In genomic region chr3:150271578-150271930, GRCh38 we compare ENCODE assay signal across 28 cellular contexts.
"Had no signal": no experiment of that assay in that cellular context is flagged by ENCODE, and none has a peak within 500 bp of the region (broad histone marks: within the 10 kb centered on the region; RNA-seq: fewer than 3 reads in every experiment).

No MANE protein-coding gene starts in this region.

- H3K4me1 ChIP-seq: foreskin keratinocyte, gastroesophageal sphincter, heart left ventricle, left lung, tibial nerve, upper lobe of right lung, uterus had no signal

- H3K27ac Mint-ChIP-seq: effector memory CD8-positive, alpha-beta T cell; natural killer cell; progenitor cell of endocrine pancreas; stimulated activated naive B cell treated with anti-CD40 and anti-IgM and Interleukin-4, amounts not matched to agents 10 μg/mL and 1 μg/mL and 100 μg/mL, for 72 hours; stimulated activated naive CD8-positive, alpha-beta T cell treated with anti-CD3 and anti-CD28 coated beads, Interleukin-15, Interleukin-2, amounts not matched to agents 100 ng/mL and 50 ng/mL, for 24 hours had no signal

- H3K27me3 Mint-ChIP-seq: progenitor cell of endocrine pancreas; stimulated activated naive B cell treated with anti-CD40 and anti-IgM and Interleukin-4, amounts not matched to agents 10 μg/mL and 1 μg/mL and 100 μg/mL, for 72 hours; stimulated activated naive CD8-positive, alpha-beta T cell treated with anti-CD3 and anti-CD28 coated beads, Interleukin-15, Interleukin-2, amounts not matched to agents 100 ng/mL and 50 ng/mL, for 24 hours had no signal

- FAIRE-seq: endometrium, islet of Langerhans, small intestine had no signal

- H3K36me3 Mint-ChIP-seq: natural killer cell had no signal

- H3K27ac ChIP-seq: coronary artery, foreskin keratinocyte, gastroesophageal sphincter, heart left ventricle, left lung, neutrophil, parathyroid adenoma, right lobe of liver, thoracic aorta, tibial nerve, upper lobe of right lung, uterus had no signal

- H3K27me3 ChIP-seq: foreskin keratinocyte, gastroesophageal sphincter, heart left ventricle, left lung, neutrophil, right lobe of liver, tibial nerve, upper lobe of right lung, uterus had no signal

- H3K79me2 ChIP-seq: parathyroid adenoma had no signal

- H3K4me1 Mint-ChIP-seq: natural killer cell had no signal

- H3K4me3 Mint-ChIP-seq: effector memory CD8-positive, alpha-beta T cell; natural killer cell; neural crest cell; stimulated activated naive B cell treated with anti-CD40 and anti-IgM and Interleukin-4, amounts not matched to agents 10 μg/mL and 1 μg/mL and 100 μg/mL, for 72 hours; stimulated activated naive CD8-positive, alpha-beta T cell treated with anti-CD3 and anti-CD28 coated beads, Interleukin-15, Interleukin-2, amounts not matched to agents 100 ng/mL and 50 ng/mL, for 24 hours had no signal

- H3K9me3 Mint-ChIP-seq: effector memory CD8-positive, alpha-beta T cell; natural killer cell; neural crest cell; stimulated activated naive CD8-positive, alpha-beta T cell treated with anti-CD3 and anti-CD28 coated beads, Interleukin-15, Interleukin-2, amounts not matched to agents 100 ng/mL and 50 ng/mL, for 24 hours had no signal

- DNase-seq: dermis blood vessel endothelial cell; effector memory CD8-positive, alpha-beta T cell; foreskin keratinocyte; heart left ventricle; hippocampal formation; left cardiac atrium; left lung; mammary epithelial cell; mesendoderm; natural killer cell; right lobe of liver; stimulated activated CD4-positive, alpha-beta T cell treated with anti-CD3 and anti-CD28 coated beads, Interleukin-15, amount 100 ng/mL, for 24 hours; stimulated activated CD4-positive, alpha-beta T cell treated with anti-CD3 and anti-CD28 coated beads, Interleukin-2, amount 100 ng/mL, for 48 hours; stimulated activated naive B cell treated with anti-CD40 and anti-IgM and Interleukin-4, amounts not matched to agents 10 μg/mL and 1 μg/mL and 100 μg/mL, for 72 hours; upper lobe of right lung; uterus had no signal

- H3K4me3 ChIP-seq: coronary artery, gastroesophageal sphincter, heart left ventricle, left lung, right lobe of liver, thoracic aorta, tibial nerve, upper lobe of right lung, uterus had no signal

- H3K36me3 ChIP-seq: gastroesophageal sphincter, heart left ventricle, left lung, neutrophil, right lobe of liver, thoracic aorta, tibial nerve, upper lobe of right lung, uterus had no signal

- H3K9ac ChIP-seq: parathyroid adenoma had no signal

- H2AFZ ChIP-seq: parathyroid adenoma had no signal

- ATAC-seq: effector memory CD8-positive, alpha-beta T cell; foreskin keratinocyte; gastroesophageal sphincter; heart left ventricle; left cardiac atrium; left lung; natural killer cell; right lobe of liver; stimulated activated naive B cell treated with anti-CD40 and anti-IgM and Interleukin-4, amounts not matched to agents 10 μg/mL and 1 μg/mL and 100 μg/mL, for 72 hours; upper lobe of right lung had no signal

- H3K9me3 ChIP-seq: gastroesophageal sphincter, heart left ventricle, left lung, neutrophil, right lobe of liver, thoracic aorta, tibial nerve, upper lobe of right lung, uterus had no signal
